8 cellular contexts compared by ENCODE assay signal in genomic region chr6:140168365-140168764, GRCh38.
"Had no signal": no experiment of that assay in that cellular context is flagged by ENCODE, and none has a peak within 500 bp of the region (broad histone marks: within the 10 kb centered on the region; RNA-seq: fewer than 3 reads in every experiment).

No MANE protein-coding gene starts in this region.

- DNase-seq: H9, HCEC 1CT, HFFc6, KG1 had no signal

- H3K4me2 ChIP-seq: GM23338 had no signal

- H3K4me3 ChIP-seq: GM23338 had no signal

- H2AFZ ChIP-seq: GM23338 had no signal

- H3K27ac ChIP-seq: HL-60 had no signal

- ATAC-seq: GM23338 had no signal

- FAIRE-seq: H1, H54 had no signal
